In genomic region chr1:33036526-33037503, GRCh38 we compare ENCODE assay signal across 1 cellular context.
A peak's percentile ranks its signal among the peaks of the same experiment; 100 is the strongest.
TF ChIP-seq lines count a peak whose summit lies in the region.

Gene AK2 (minus strand): TSS chr1:33036883. CDS start chr1:33036828, 55 bp downstream.

TF ChIP-seq in HepG2, 621 proteins besides CTCF, POLR2A, EP300 and RAD21 (continued from another document and continues in another):
- peak; percentile 88 for TF ChIP-seq ZNF781 (CRISPR knock-in tag; IDR thresholded peaks at IDR 0.05; ENCODE audit: borderline replicate concordance, not compliant biosample characterization)
- TF ChIP-seq CEBPG (CRISPR knock-in tag; IDR thresholded peaks at IDR 0.05): no peak; the same call in 1 of the 2 replicates
- TF ChIP-seq ZNF576 (CRISPR knock-in tag; IDR thresholded peaks at IDR 0.05): no peak
- TF ChIP-seq JDP2 (CRISPR knock-in tag; IDR thresholded peaks at IDR 0.05; ENCODE audit: borderline replicate concordance): peak; percentile 53; the same call in 1 of the 2 replicates
- TF ChIP-seq ZNF3 (CRISPR knock-in tag; IDR thresholded peaks at IDR 0.05): 0 out of 2 replicates have a peak, but pooled peaks have one; percentile 69
- TF ChIP-seq HMG20A (CRISPR knock-in tag; IDR thresholded peaks at IDR 0.05; ENCODE audit: borderline replicate concordance): no peak
- TF ChIP-seq ZNF788 (CRISPR knock-in tag; IDR thresholded peaks at IDR 0.05; ENCODE audit: borderline replicate concordance): peak; percentile 89; the same call in 1 of the 2 replicates
- peak; percentile 35; the same call in 1 of the 2 replicates for TF ChIP-seq ZNF484 (CRISPR knock-in tag; IDR thresholded peaks at IDR 0.05; ENCODE audit: borderline replicate concordance, low read depth)
- TF ChIP-seq ZNF232 (CRISPR knock-in tag; IDR thresholded peaks at IDR 0.05; ENCODE audit: borderline replicate concordance): peak; percentile 95
- no peak for TF ChIP-seq ZEB1 (IDR thresholded peaks at IDR 0.05; ENCODE audit: insufficient replicate concordance, low read depth)
- TF ChIP-seq SP2 (CRISPR knock-in tag; IDR thresholded peaks at IDR 0.05): peak; percentile 100
- TF ChIP-seq NR0B2 (CRISPR knock-in tag; IDR thresholded peaks at IDR 0.05): peak; percentile 98
- no peak for TF ChIP-seq ZFP62 (CRISPR knock-in tag; IDR thresholded peaks at IDR 0.05)
- TF ChIP-seq ZNF121 (CRISPR knock-in tag; IDR thresholded peaks at IDR 0.05): no peak
- no peak for TF ChIP-seq NONO (IDR thresholded peaks at IDR 0.05)
- peak; percentile 93 for TF ChIP-seq NONO (CRISPR knock-in tag; conservative IDR thresholded peaks at IDR 0.05)
- no peak for TF ChIP-seq PLRG1 (conservative IDR thresholded peaks at IDR 0.05)
- no peak for TF ChIP-seq HDAC6 (IDR thresholded peaks at IDR 0.05; ENCODE audit: low read depth, low read length)
- no peak; the same call in 1 of the 2 replicates for TF ChIP-seq ZBTB49 (CRISPR knock-in tag; IDR thresholded peaks at IDR 0.05; ENCODE audit: borderline replicate concordance)
- no peak for TF ChIP-seq TBL1XR1 (IDR thresholded peaks at IDR 0.05; ENCODE audit: borderline replicate concordance, low read length, partially characterized antibody)
- peak; percentile 86 for TF ChIP-seq CREM (IDR thresholded peaks at IDR 0.05)
- no peak for TF ChIP-seq CREM (CRISPR knock-in tag; IDR thresholded peaks at IDR 0.05)
- peak; percentile 71; the same call in 1 of the 2 replicates for TF ChIP-seq E2F2 (CRISPR knock-in tag; IDR thresholded peaks at IDR 0.05; ENCODE audit: borderline replicate concordance)
- TF ChIP-seq ZNF562 (CRISPR knock-in tag; IDR thresholded peaks at IDR 0.05; ENCODE audit: borderline replicate concordance): peak; percentile 81
- no peak for TF ChIP-seq DNMT1 (CRISPR knock-in tag; IDR thresholded peaks at IDR 0.05)
- peak; percentile 92 for TF ChIP-seq ZNF18 (CRISPR knock-in tag; IDR thresholded peaks at IDR 0.05; ENCODE audit: insufficient replicate concordance)
- no peak for TF ChIP-seq SRSF4 (IDR thresholded peaks at IDR 0.05; ENCODE audit: low read depth, low read length, poor library complexity, severe bottlenecking)
- peak; percentile 93 for TF ChIP-seq ARID4A (CRISPR knock-in tag; IDR thresholded peaks at IDR 0.05; ENCODE audit: borderline replicate concordance)
- TF ChIP-seq DMTF1 (CRISPR knock-in tag; IDR thresholded peaks at IDR 0.05): peak; percentile 89; the same call in 1 of the 2 replicates
- peak; percentile 84 for TF ChIP-seq DRAP1 (CRISPR knock-in tag; IDR thresholded peaks at IDR 0.05)
- TF ChIP-seq ZSCAN9 (CRISPR knock-in tag; IDR thresholded peaks at IDR 0.05; ENCODE audit: borderline replicate concordance): no peak; the same call in 1 of the 2 replicates
- TF ChIP-seq ZNF564 (CRISPR knock-in tag; IDR thresholded peaks at IDR 0.05): peak; percentile 67; the same call in 1 of the 2 replicates
- peak; percentile 96 for TF ChIP-seq HDAC1 (CRISPR knock-in tag; IDR thresholded peaks at IDR 0.05)
- no peak for TF ChIP-seq RFX1 (IDR thresholded peaks at IDR 0.05)
- TF ChIP-seq FOXK2 (IDR thresholded peaks at IDR 0.05): no peak
- TF ChIP-seq SMARCE1 (IDR thresholded peaks at IDR 0.05; ENCODE audit: borderline replicate concordance): no peak
- peak; percentile 41 for TF ChIP-seq SKIL (CRISPR knock-in tag; IDR thresholded peaks at IDR 0.05; ENCODE audit: borderline replicate concordance)
- peak; percentile 82 for TF ChIP-seq KMT2A (CRISPR knock-in tag; IDR thresholded peaks at IDR 0.05)
- TF ChIP-seq ZNF230 (CRISPR knock-in tag; IDR thresholded peaks at IDR 0.05): peak; percentile 94
- TF ChIP-seq ZNF513 (CRISPR knock-in tag; conservative IDR thresholded peaks at IDR 0.05): no peak
- no peak for TF ChIP-seq ATAD3A (CRISPR knock-in tag; IDR thresholded peaks at IDR 0.05)
- 0 out of 2 replicates have a peak, but pooled peaks have one; percentile 67 for TF ChIP-seq EHMT2 (IDR thresholded peaks at IDR 0.05; ENCODE audit: borderline replicate concordance, low read depth, low read length)
- no peak for TF ChIP-seq NCOA2 (CRISPR knock-in tag; IDR thresholded peaks at IDR 0.05)
- peak; percentile 56 for TF ChIP-seq ZNF143 (CRISPR knock-in tag; IDR thresholded peaks at IDR 0.05)
- peak; percentile 46; the same call in 1 of the 2 replicates for TF ChIP-seq BHLHE40 (IDR thresholded peaks at IDR 0.05; ENCODE audit: low read length)
- peak; percentile 78; the same call in 1 of the 2 replicates for TF ChIP-seq ZBTB2 (CRISPR knock-in tag; IDR thresholded peaks at IDR 0.05; ENCODE audit: low read depth)
- peak; percentile 96 for TF ChIP-seq ZNF816 (CRISPR knock-in tag; IDR thresholded peaks at IDR 0.05; ENCODE audit: borderline replicate concordance)
- peak; percentile 97 for TF ChIP-seq SMYD3 (CRISPR knock-in tag; IDR thresholded peaks at IDR 0.05)
